Comparison of ENCODE assay signal across 11 cellular contexts in the genomic region with DNA sequence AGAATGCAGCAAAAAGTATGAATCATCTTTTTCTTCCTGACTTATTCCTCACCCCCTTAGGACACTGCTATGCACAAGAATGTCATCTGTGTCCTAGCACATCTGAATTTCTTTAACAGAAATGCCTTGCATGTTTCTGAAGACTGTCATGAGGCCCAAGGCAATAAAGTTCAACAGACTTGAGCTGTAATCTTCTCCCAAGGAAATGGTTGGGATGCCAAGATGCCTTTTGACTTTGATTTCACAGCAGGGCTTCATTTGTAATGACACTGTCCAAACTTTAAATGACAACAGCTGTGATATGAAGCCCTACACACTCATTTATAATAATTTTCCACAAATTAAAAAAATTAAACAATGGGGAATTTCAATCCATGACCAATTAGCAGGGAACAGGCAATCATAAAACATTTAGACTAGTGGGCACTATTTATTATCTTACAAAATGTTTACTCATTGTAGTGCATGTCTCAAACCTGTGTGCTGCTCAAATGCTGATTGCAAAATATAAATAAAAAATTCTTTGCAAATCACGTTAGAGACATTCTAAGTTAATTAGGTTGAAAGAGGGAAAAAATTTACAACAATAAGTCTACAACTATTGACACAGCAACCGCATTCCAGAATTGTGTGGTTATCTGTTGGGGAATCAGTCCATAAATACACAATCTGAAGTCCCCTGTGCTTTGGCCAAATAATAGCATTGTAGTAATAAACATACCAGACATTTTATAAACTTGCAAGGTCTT.
DNase-seq lines count a peak whose midpoint lies in the region; ATAC-seq and TF ChIP-seq lines count a peak whose summit lies in the region.
"Had no signal": no experiment of that assay in that cellular context is flagged by ENCODE, and none has a peak within 500 bp of the region (broad histone marks: within the 10 kb centered on the region; RNA-seq: fewer than 3 reads in every experiment).

No MANE protein-coding gene starts in this region.

- H3K27ac ChIP-seq in VCaP (peak overlapping the region; percentile 55), hepatocyte (peak overlapping the region; percentile 70)
- H3K27ac ChIP-seq: neutrophil had no signal

- no peaks in the 10 kb centered on the region for H3K9me2 ChIP-seq in hepatocyte (replicated peaks; ENCODE audit: insufficient read depth)

- H2AFZ ChIP-seq in hepatocyte: no peak overlapping the region

- DNase-seq in HCEC 1CT (peak; percentile 97), hepatocyte (ENCODE audit: low spot score) (peak; percentile 37), smooth muscle cell of the brain vasculature (ENCODE audit: low read depth, low spot score) (peak; percentile 35), GM13976 (ENCODE audit: low spot score) (no peak), SKM-1 (lab: John Stamatoyannopoulos, UW; ENCODE audit: unreplicated experiment) (no peak), NCI-H1930 (lab: John Stamatoyannopoulos, UW) (no peak)
- DNase-seq: NCI-H187 treated with DMSO at 0.1 percent for 48 hours had no signal

- peaks cover 28% of the 10 kb centered on the region for H3K4me1 ChIP-seq in hepatocyte (ENCODE audit: insufficient read depth)

- in situ Hi-C loops in GM13976 (cut with MboI; ENCODE audit: low sequenced_read_pairs, unreplicated experiment): no loop called here

- H3K27me3 ChIP-seq in hepatocyte: no peaks in the 10 kb centered on the region
- H3K27me3 ChIP-seq: neutrophil had no signal

- H3K9me3 ChIP-seq in hepatocyte (ENCODE audit: low read depth): no peaks in the 10 kb centered on the region
- H3K9me3 ChIP-seq: neutrophil had no signal

- no peaks in the 10 kb centered on the region for H4K20me1 ChIP-seq in hepatocyte (ENCODE audit: insufficient read depth, poor library complexity, severe bottlenecking)

- WGBS in hepatocyte (ENCODE audit: low lambda C conversion rate, missing lambda C conversion rate): 6% methylated on average over 2 of the region's 2 CpGs

- TF ChIP-seq CTCF in VCaP (conservative IDR thresholded peaks at IDR 0.05): no peak
- TF ChIP-seq CTCF in hepatocyte (IDR thresholded peaks at IDR 0.05; ENCODE audit: poor library complexity): no peak
- no peak for TF ChIP-seq CTCF in GM13976 (IDR thresholded peaks at IDR 0.05; ENCODE audit: borderline replicate concordance, control extremely low read depth, extremely low read depth, insufficient read depth, missing control alignments)

- H3K79me2 ChIP-seq in hepatocyte: no peaks in the 10 kb centered on the region

- H3K4me3 ChIP-seq in hepatocyte: no peak overlapping the region

- ATAC-seq in GM21526 (IDR thresholded peaks at IDR 0.05; ENCODE audit: low FRiP score, unreplicated experiment): no peak
- ATAC-seq: stimulated activated memory B cell treated with anti-CD40 and anti-IgM and Interleukin-4, amounts not matched to agents 10 μg/mL and 1 μg/mL and 100 μg/mL, for 72 hours had no signal

- H3K4me2 ChIP-seq in hepatocyte: peak overlapping the region; percentile 30

- H3K36me3 ChIP-seq in hepatocyte (replicated peaks; ENCODE audit: insufficient read depth, low read depth): no peaks in the 10 kb centered on the region
- H3K36me3 ChIP-seq: neutrophil had no signal

Comparison
In these comparisons a context has a peak if more than half of its experiments do, and no peak if none do; other contexts are left out.
1. DNase-seq: peak in HCEC 1CT (single experiment), hepatocyte (single experiment) and smooth muscle cell of the brain vasculature (single experiment); none in GM13976 (single experiment), SKM-1 (single experiment) and NCI-H1930 (0 of 2).